Comparison of ENCODE assay signal across 23 cellular contexts in genomic region chr2:234991290-234991689, GRCh38. TPM values are rescaled to one million over a fixed set of nuclear protein-coding genes. Genes with fewer than 3 reads are reported as not detected.
A peak's percentile ranks its signal among the peaks of the same experiment; 100 is the strongest.
DNase-seq lines count a peak whose midpoint lies in the region; ATAC-seq and TF ChIP-seq lines count a peak whose summit lies in the region.
"Had no signal": no experiment of that assay in that cellular context is flagged by ENCODE, and none has a peak within 500 bp of the region (broad histone marks: within the 10 kb centered on the region; RNA-seq: fewer than 3 reads in every experiment).

No MANE protein-coding gene starts in this region.

- H2BK5ac ChIP-seq in trophoblast cell (ENCODE audit: low read depth, low read length, poor library complexity), result no peak overlapping the region

- H3K18ac ChIP-seq in trophoblast cell (ENCODE audit: low read length), result no peak overlapping the region

- H3K4me3 Mint-ChIP-seq in WTC11, result no peak overlapping the region
- H3K4me3 Mint-ChIP-seq: CD4-positive, CD25-positive, alpha-beta regulatory T cell had no signal

- no peaks in the 10 kb centered on the region for H3K9me3 ChIP-seq in cardiac muscle cell (ENCODE audit: low read depth)
- H3K9me3 ChIP-seq in trophoblast cell (ENCODE audit: insufficient read depth, low read depth, low read length), result peaks cover 9% of the 10 kb centered on the region

- H3K27ac Mint-ChIP-seq in WTC11, result no peak overlapping the region
- H3K27ac Mint-ChIP-seq: CD4-positive, CD25-positive, alpha-beta regulatory T cell had no signal

- DNase-seq in cardiac muscle cell (ENCODE audit: low read depth in 1 of 2, low spot score in 1 of 2) (no peak), Right ventricle myocardium superior (no peak), RPMI7951 (ENCODE audit: low read depth) (peak; percentile 54), trophoblast cell (no peak), NCI-H526 (lab: John Stamatoyannopoulos, UW) (no peak), T-helper 2 cell (no peak), WTC11 (ENCODE audit: low spot score) (no peak)
- DNase-seq: ACHN; CD4-positive, CD25-positive, alpha-beta regulatory T cell; HCEC 1CT; NCI-H1105 treated with DMSO at 0.1 percent for 48 hours; NCI-H146; NCI-H2029; NCI-H446; NCI-H524 treated with DMSO at 0.1 percent for 48 hours; NCI-H82; PC-9; SHP77 treated with DMSO at 0.1 percent for 48 hours had no signal

- H3K9ac ChIP-seq in trophoblast cell (ENCODE audit: low read length), result no peak overlapping the region

- peaks cover 46% of the 10 kb centered on the region for H3K4me1 Mint-ChIP-seq in WTC11

- no peaks in the 10 kb centered on the region for H3K27me3 Mint-ChIP-seq in WTC11 (ENCODE audit: low read depth)

- H3K23ac ChIP-seq in trophoblast cell (ENCODE audit: low read length), result no peak overlapping the region

- no CpG with 5 or more reads among the region's 5 CpGs for WGBS in trophoblast cell (ENCODE audit: extremely low coverage, insufficient coverage, insufficient read length)

- H4K91ac ChIP-seq in trophoblast cell (ENCODE audit: low read depth, low read length), result no peak overlapping the region

- H3K4me1 ChIP-seq in cardiac muscle cell (ENCODE audit: low read depth) (peaks cover 50% of the 10 kb centered on the region), trophoblast cell (ENCODE audit: control insufficient read depth in 1 of 2, insufficient read depth in 2 of 2, low read length in 2 of 2) (peaks cover 38 to 48% of the 10 kb centered on the region in 2 experiments)

- peak overlapping the region; percentile 70 for H3K4ac ChIP-seq in trophoblast cell (ENCODE audit: low read depth, low read length)

- no peak for TF ChIP-seq CTCF in cardiac muscle cell (IDR thresholded peaks at IDR 0.05; ENCODE audit: low read depth, low read length)
- no peak for TF ChIP-seq CTCF in WTC11 (IDR thresholded peaks at IDR 0.05)

- CTCF ChIA-PET in WTC11 (lab: Charles Lee), result interaction anchor here (1.6 kb wide), 1 partner anchor 15 kb away, joined by 7 read pairs; no protein-coding TSS in a partner anchor

- H3K36me3 ChIP-seq in cardiac muscle cell, result peaks cover 8% of the 10 kb centered on the region
- H3K36me3 ChIP-seq in trophoblast cell (ENCODE audit: control insufficient read depth in 1 of 2, insufficient read depth in 2 of 2, low read length in 2 of 2), result peaks cover 3 to 16% of the 10 kb centered on the region in 2 experiments

- H2BK120ac ChIP-seq in trophoblast cell (ENCODE audit: insufficient read depth, low read length, poor library complexity), result no peak overlapping the region

- H2AFZ ChIP-seq in trophoblast cell (ENCODE audit: insufficient read depth, low read length, poor library complexity), result no peak overlapping the region
- H2AFZ ChIP-seq: PC-9 had no signal

- H3K27me3 ChIP-seq in cardiac muscle cell, result no peaks in the 10 kb centered on the region
- no peaks in the 10 kb centered on the region for H3K27me3 ChIP-seq in trophoblast cell (ENCODE audit: insufficient read depth, low read length)

- peaks cover 7% of the 10 kb centered on the region; the same call in 1 of the 2 replicates for H3K9me3 Mint-ChIP-seq in WTC11

- H3K4me3 ChIP-seq in cardiac muscle cell (no peak overlapping the region), trophoblast cell (ENCODE audit: low read depth, low read length) (no peak overlapping the region)
- H3K4me3 ChIP-seq: K562, PC-9 had no signal

- H3K36me3 Mint-ChIP-seq in WTC11, result peaks cover 12% of the 10 kb centered on the region; the same call in 1 of the 2 replicates
- H3K36me3 Mint-ChIP-seq: CD4-positive, CD25-positive, alpha-beta regulatory T cell had no signal

- intact Hi-C loops in Right ventricle myocardium superior (cut with DNase I), result no loop called here

- peaks cover 27% of the 10 kb centered on the region for H3K79me1 ChIP-seq in trophoblast cell (ENCODE audit: low read length)

- ATAC-seq in Right ventricle myocardium superior (ENCODE audit: poor library complexity) (no peak), HG03159 (IDR thresholded peaks at IDR 0.05; ENCODE audit: unreplicated experiment) (no peak), WTC11 (no peak)
- ATAC-seq: HepG2, K562 had no signal

- no peak overlapping the region for H2BK12ac ChIP-seq in trophoblast cell (ENCODE audit: low read length)

- POLR2A ChIA-PET in WTC11 (lab: Charles Lee), result interaction anchor here (1.2 kb wide), 1 partner anchor 10 kb away, joined by 5 read pairs; no protein-coding TSS in a partner anchor

- H2AK5ac ChIP-seq in trophoblast cell (ENCODE audit: low read length), result no peak overlapping the region

- no peak overlapping the region for H3K14ac ChIP-seq in trophoblast cell (ENCODE audit: low read length)

- H3K4me2 ChIP-seq in trophoblast cell (ENCODE audit: low read length), result no peak overlapping the region
- H3K4me2 ChIP-seq: PC-9 had no signal

- peak overlapping the region; percentile 100 for H3K27ac ChIP-seq in cardiac muscle cell
- no peak overlapping the region for H3K27ac ChIP-seq in trophoblast cell (ENCODE audit: low read depth, low read length)
- H3K27ac ChIP-seq: 22Rv1, PC-9, RWPE1 had no signal

- peaks cover 24% of the 10 kb centered on the region for H3K79me2 ChIP-seq in trophoblast cell (ENCODE audit: control insufficient read depth, insufficient read depth, low read length, poor library complexity)

- H4K12ac ChIP-seq in trophoblast cell (ENCODE audit: low read depth, low read length), result no peak overlapping the region

- H4K8ac ChIP-seq in trophoblast cell (ENCODE audit: low read depth, low read length), result no peak overlapping the region

TF ChIP-seq in WTC11, 78 proteins besides CTCF, POLR2A, EP300 and RAD21:
- TF ChIP-seq, protein P1, sequence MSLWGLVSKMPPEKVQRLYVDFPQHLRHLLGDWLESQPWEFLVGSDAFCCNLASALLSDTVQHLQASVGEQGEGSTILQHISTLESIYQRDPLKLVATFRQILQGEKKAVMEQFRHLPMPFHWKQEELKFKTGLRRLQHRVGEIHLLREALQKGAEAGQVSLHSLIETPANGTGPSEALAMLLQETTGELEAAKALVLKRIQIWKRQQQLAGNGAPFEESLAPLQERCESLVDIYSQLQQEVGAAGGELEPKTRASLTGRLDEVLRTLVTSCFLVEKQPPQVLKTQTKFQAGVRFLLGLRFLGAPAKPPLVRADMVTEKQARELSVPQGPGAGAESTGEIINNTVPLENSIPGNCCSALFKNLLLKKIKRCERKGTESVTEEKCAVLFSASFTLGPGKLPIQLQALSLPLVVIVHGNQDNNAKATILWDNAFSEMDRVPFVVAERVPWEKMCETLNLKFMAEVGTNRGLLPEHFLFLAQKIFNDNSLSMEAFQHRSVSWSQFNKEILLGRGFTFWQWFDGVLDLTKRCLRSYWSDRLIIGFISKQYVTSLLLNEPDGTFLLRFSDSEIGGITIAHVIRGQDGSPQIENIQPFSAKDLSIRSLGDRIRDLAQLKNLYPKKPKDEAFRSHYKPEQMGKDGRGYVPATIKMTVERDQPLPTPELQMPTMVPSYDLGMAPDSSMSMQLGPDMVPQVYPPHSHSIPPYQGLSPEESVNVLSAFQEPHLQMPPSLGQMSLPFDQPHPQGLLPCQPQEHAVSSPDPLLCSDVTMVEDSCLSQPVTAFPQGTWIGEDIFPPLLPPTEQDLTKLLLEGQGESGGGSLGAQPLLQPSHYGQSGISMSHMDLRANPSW (CRISPR knock-in tag; conservative IDR thresholded peaks at IDR 0.05; ENCODE audit: low read depth), result no peak

RNA-seq across cellular contexts. Expression of gene SH3BP4, which starts 39.5 kb away (rescaled TPM):
- total RNA-seq in cardiac muscle cell (55.0 and 71.3 TPM in 2 replicates), Right ventricle myocardium superior (9.0 TPM), WTC11 (2021) (31.1 to 44.4 TPM (median 32.6 TPM) in 3 replicates)
- 35.8 and 48.5 TPM in 2 replicates for polyA plus RNA-seq in cardiac muscle cell
- 75.8 and 86.6 TPM in 2 replicates for total RNA-seq in RPMI7951 (2014; rRNA removed; shearing (Covaris generic))
- 35.4 and 36.3 TPM in 2 replicates for polyA plus RNA-seq in trophoblast cell (2013)
- polyA plus RNA-seq: CD4-positive, CD25-positive, alpha-beta regulatory T cell had no signal
